In genomic region chr12:39846971-39847661, GRCh38 we compare ENCODE assay signal across 16 cellular contexts.
DNase-seq lines count a peak whose midpoint lies in the region; ATAC-seq and TF ChIP-seq lines count a peak whose summit lies in the region.
"Had no signal": no experiment of that assay in that cellular context is flagged by ENCODE, and none has a peak within 500 bp of the region (broad histone marks: within the 10 kb centered on the region; RNA-seq: fewer than 3 reads in every experiment).

No MANE protein-coding gene starts in this region.

- no peak overlapping the region for H3K4me3 Mint-ChIP-seq in natural killer cell
- H3K4me3 Mint-ChIP-seq: activated naive CD8-positive, alpha-beta T cell had no signal

- TF ChIP-seq CTCF in fibroblast of the aortic adventitia (IDR thresholded peaks at IDR 0.05; ENCODE audit: insufficient read depth, low read length) = no peak
- no peak for TF ChIP-seq CTCF in natural killer cell (IDR thresholded peaks at IDR 0.05)

- DNase-seq in AG08395 (ENCODE audit: low spot score) (peak; percentile 22), fibroblast of the aortic adventitia (ENCODE audit: low read depth) (peak; percentile 52), 8988T (no peak), natural killer cell (no peak), activated gamma-delta T cell treated with Interleukin-2 at 50 U/mL for 16 hours (no peak)
- DNase-seq: GDM1, heart right ventricle, NCI-H187, Peyer's patch, substantia nigra, T-helper 9 cell had no signal

- ATAC-seq in GM19468 (IDR thresholded peaks at IDR 0.05; ENCODE audit: extremely low read depth, unreplicated experiment) = peak; percentile 28
- ATAC-seq in HG03571 (IDR thresholded peaks at IDR 0.05; ENCODE audit: unreplicated experiment) = peak; percentile 77
- no peak for ATAC-seq in natural killer cell
- no peak for ATAC-seq in HG02981 (IDR thresholded peaks at IDR 0.05; ENCODE audit: unreplicated experiment)
- ATAC-seq: heart right ventricle had no signal

- H3K36me3 Mint-ChIP-seq in natural killer cell = no peaks in the 10 kb centered on the region
- H3K36me3 Mint-ChIP-seq: IgD-negative memory B cell had no signal

- H3K27me3 Mint-ChIP-seq in natural killer cell (ENCODE audit: low read depth in 2 of 2) = no peaks in the 10 kb centered on the region
- H3K27me3 Mint-ChIP-seq: activated naive CD8-positive, alpha-beta T cell; IgD-negative memory B cell had no signal

- no peaks in the 10 kb centered on the region for H3K4me1 Mint-ChIP-seq in natural killer cell

- no peak overlapping the region for H3K27ac Mint-ChIP-seq in natural killer cell
- H3K27ac Mint-ChIP-seq: activated naive CD8-positive, alpha-beta T cell had no signal

- H3K4me3 ChIP-seq in fibroblast of the aortic adventitia (ENCODE audit: low read depth, low read length) = no peak overlapping the region
- H3K4me3 ChIP-seq: heart right ventricle, Peyer's patch had no signal

- intact Hi-C loops in natural killer cell (cut with micrococcal nuclease) = no loop called here

- H3K9me3 Mint-ChIP-seq in natural killer cell = peaks cover 0 to 3% of the 10 kb centered on the region in 2 donors

Comparison
In these comparisons a context has a peak if more than half of its experiments do, and no peak if none do; other contexts are left out.
1. DNase-seq: peak in AG08395 (single experiment) and fibroblast of the aortic adventitia (single experiment); none in 8988T (single experiment), natural killer cell (single experiment) and activated gamma-delta T cell treated with Interleukin-2 at 50 U/mL for 16 hours (single experiment).
2. ATAC-seq: peak in GM19468 (single experiment) and HG03571 (single experiment); none in natural killer cell (0 of 3) and HG02981 (single experiment).